21 cellular contexts compared by ENCODE assay signal in genomic region chr11:113736323-113736722, GRCh38. TPM values are rescaled to one million over a fixed set of nuclear protein-coding genes. Genes with fewer than 3 reads are reported as not detected.
"Had no signal": no experiment of that assay in that cellular context is flagged by ENCODE, and none has a peak within 500 bp of the region (broad histone marks: within the 10 kb centered on the region; RNA-seq: fewer than 3 reads in every experiment).

No MANE protein-coding gene starts in this region.

- H3K36me3 ChIP-seq: uterus had no signal

- H3K27me3 ChIP-seq: dorsolateral prefrontal cortex, foreskin keratinocyte, neutrophil, right lobe of liver, stomach, upper lobe of left lung, uterus had no signal

- H3K4me1 ChIP-seq: foreskin keratinocyte, psoas muscle, right lobe of liver, stomach, upper lobe of left lung, uterus had no signal

- H3K4me3 Mint-ChIP-seq: naive B cell; stimulated activated memory B cell treated with anti-CD40 and anti-IgM and Interleukin-4, amounts not matched to agents 10 μg/mL and 1 μg/mL and 100 μg/mL, for 72 hours had no signal

- H3K9me3 ChIP-seq: neutrophil, psoas muscle, right lobe of liver, stomach, upper lobe of left lung, uterus had no signal

- H3K4me3 ChIP-seq: dorsolateral prefrontal cortex, psoas muscle, right lobe of liver, stomach, upper lobe of left lung, uterus had no signal

- H3K27ac Mint-ChIP-seq: stimulated activated memory B cell treated with anti-CD40 and anti-IgM and Interleukin-4, amounts not matched to agents 10 μg/mL and 1 μg/mL and 100 μg/mL, for 72 hours had no signal

- H3K4me1 Mint-ChIP-seq: naive B cell; stimulated activated memory B cell treated with anti-CD40 and anti-IgM and Interleukin-4, amounts not matched to agents 10 μg/mL and 1 μg/mL and 100 μg/mL, for 72 hours had no signal

- H3K27me3 Mint-ChIP-seq: naive B cell; stimulated activated memory B cell treated with anti-CD40 and anti-IgM and Interleukin-4, amounts not matched to agents 10 μg/mL and 1 μg/mL and 100 μg/mL, for 72 hours had no signal

- H3K9me3 Mint-ChIP-seq: naive B cell; stimulated activated memory B cell treated with anti-CD40 and anti-IgM and Interleukin-4, amounts not matched to agents 10 μg/mL and 1 μg/mL and 100 μg/mL, for 72 hours had no signal

- H3K27ac ChIP-seq: dorsolateral prefrontal cortex, foreskin keratinocyte, neutrophil, psoas muscle, right lobe of liver, stomach, upper lobe of left lung, uterus had no signal

- ATAC-seq: foreskin keratinocyte; psoas muscle; right lobe of liver; stimulated activated memory B cell treated with anti-CD40 and anti-IgM and Interleukin-4, amounts not matched to agents 10 μg/mL and 1 μg/mL and 100 μg/mL, for 72 hours had no signal

- DNase-seq: cortex of kidney; dorsolateral prefrontal cortex; effector CD8-positive, alpha-beta T cell; foreskin keratinocyte; mesendoderm; naive B cell; psoas muscle; retina; right lobe of liver; stimulated activated CD4-positive, alpha-beta T cell treated with anti-CD3 and anti-CD28 coated beads, Interleukin-4, amount 100 ng/mL, for 1 hour; stimulated activated CD8-positive, alpha-beta memory T cell treated with anti-CD3 and anti-CD28 coated beads, Interleukin-4, amount 100 ng/mL, for 48 hours; stomach; substantia nigra; upper lobe of left lung; uterus had no signal

RNA-seq across cellular contexts. Expression of gene TMPRSS5, which starts 30.2 kb away (rescaled TPM):
- total RNA-seq: kidney epithelial cell had no signal

RNA-seq across cellular contexts. Expression of gene CLDN25, which starts 43.3 kb away (rescaled TPM):
- total RNA-seq: dorsolateral prefrontal cortex, foreskin keratinocyte, kidney epithelial cell, liver, lung microvascular endothelial cell, osteoblast, psoas muscle, right lobe of liver, stomach, upper lobe of left lung, uterus had no signal
